ENCODE assay signal across 24 cellular contexts in genomic region chr1:30629501-30629900, GRCh38.
DNase-seq lines count a peak whose midpoint lies in the region; ATAC-seq and TF ChIP-seq lines count a peak whose summit lies in the region.
"Had no signal": no experiment of that assay in that cellular context is flagged by ENCODE, and none has a peak within 500 bp of the region (broad histone marks: within the 10 kb centered on the region; RNA-seq: fewer than 3 reads in every experiment).

No MANE protein-coding gene starts in this region.

- intact Hi-C loops in cardiac septum (cut with DNase I) (no loop called here), left ventricle myocardium inferior (cut with micrococcal nuclease) (no loop called here), sigmoid colon (cut with DNase I) (no loop called here)

- TF ChIP-seq EP300 in sigmoid colon (IDR thresholded peaks at IDR 0.05) = no peak

- DNase-seq in cardiac septum (ENCODE audit: low spot score) (peak; percentile 53), left ventricle myocardium inferior (no peak), endodermal cell (peak; percentile 20), sigmoid colon (peak; percentile 56), iPS-NIHi11 (ENCODE audit: low spot score) (no peak)
- DNase-seq: AML-193; CD4-positive, alpha-beta memory T cell; CD4-positive, CD25-positive, alpha-beta regulatory T cell; CD8-positive, alpha-beta memory T cell; COR-L47; DMS 273 treated with DMSO at 0.1 percent for 48 hours; DMS153; DMS53; DMS79; DND-41; EL; GDM1 had no signal

- TF ChIP-seq CTCF in left ventricle myocardium inferior (IDR thresholded peaks at IDR 0.05; ENCODE audit: borderline replicate concordance) (no peak), endodermal cell (conservative IDR thresholded peaks at IDR 0.05) (no peak), sigmoid colon (IDR thresholded peaks at IDR 0.05) (no peak)

- no peaks in the 10 kb centered on the region for H3K4me1 Mint-ChIP-seq in endodermal cell
- H3K4me1 Mint-ChIP-seq: B cell; CD4-positive, alpha-beta memory T cell; CD4-positive, CD25-positive, alpha-beta regulatory T cell; CD8-positive, alpha-beta memory T cell had no signal

- H3K9me3 ChIP-seq in left ventricle myocardium inferior (replicated peaks) (peaks cover 14% of the 10 kb centered on the region), endodermal cell (ENCODE audit: control insufficient read depth, low read length) (peaks cover 23% of the 10 kb centered on the region), sigmoid colon (peaks cover 0 to 5% (median 0%) of the 10 kb centered on the region in 4 donors)
- H3K9me3 ChIP-seq: A549 had no signal

- WGBS in endodermal cell (ENCODE audit: insufficient coverage in 1 of 2, insufficient read length in 1 of 2), 2 experiments = 90 to 92% methylated on average over 3 to 5 of the region's 5 CpGs
- 76 to 80% methylated on average over 5 of the region's 5 CpGs for WGBS in sigmoid colon, 2 donors

- H3K4me1 ChIP-seq in left ventricle myocardium inferior (no peaks in the 10 kb centered on the region), endodermal cell (ENCODE audit: control insufficient read depth, insufficient read depth, low read length) (no peaks in the 10 kb centered on the region), sigmoid colon (no peaks in the 10 kb centered on the region)
- H3K4me1 ChIP-seq: A549 had no signal

- H3K36me3 ChIP-seq in left ventricle myocardium inferior = no peaks in the 10 kb centered on the region
- no peaks in the 10 kb centered on the region for H3K36me3 ChIP-seq in endodermal cell (ENCODE audit: control insufficient read depth, insufficient read depth, low read length)
- no peaks in the 10 kb centered on the region for H3K36me3 ChIP-seq in sigmoid colon
- H3K36me3 ChIP-seq: BLaER1 treated with 17β-estradiol and CSF1 and Interleukin-3, amounts not matched to agents 10 nM and 100 nM had no signal

- no peaks in the 10 kb centered on the region for H3K36me3 Mint-ChIP-seq in endodermal cell (ENCODE audit: low read depth)
- H3K36me3 Mint-ChIP-seq: CD4-positive, alpha-beta memory T cell; CD4-positive, CD25-positive, alpha-beta regulatory T cell had no signal

- peaks cover 11% of the 10 kb centered on the region for H3K27me3 Mint-ChIP-seq in endodermal cell (ENCODE audit: insufficient read depth)

- H3K27ac Mint-ChIP-seq in endodermal cell = no peak overlapping the region
- H3K27ac Mint-ChIP-seq: B cell; CD4-positive, alpha-beta memory T cell; CD4-positive, CD25-positive, alpha-beta regulatory T cell; CD8-positive, alpha-beta memory T cell had no signal

- no peak overlapping the region for H3K4me3 Mint-ChIP-seq in endodermal cell
- H3K4me3 Mint-ChIP-seq: B cell; CD4-positive, alpha-beta memory T cell; CD4-positive, CD25-positive, alpha-beta regulatory T cell; CD8-positive, alpha-beta memory T cell had no signal

- TF ChIP-seq POLR2A in sigmoid colon (IDR thresholded peaks at IDR 0.05) = no peak

- peaks cover 20% of the 10 kb centered on the region for H3K9me3 Mint-ChIP-seq in endodermal cell

- H3K4me3 ChIP-seq in left ventricle myocardium inferior (no peak overlapping the region), endodermal cell (ENCODE audit: low read length) (no peak overlapping the region), sigmoid colon (no peak overlapping the region)
- H3K4me3 ChIP-seq: A549; BLaER1 treated with 17β-estradiol and CSF1 and Interleukin-3, amounts not matched to agents 10 nM and 100 nM; GM12878 had no signal

- ATAC-seq in HG02678 (IDR thresholded peaks at IDR 0.05; ENCODE audit: unreplicated experiment) = no peak
- ATAC-seq: A549, GM12878 had no signal

- no peak overlapping the region for H3K9ac ChIP-seq in endodermal cell (ENCODE audit: extremely low read depth, low read length, poor library complexity, severe bottlenecking)
- H3K9ac ChIP-seq: BLaER1 treated with 17β-estradiol and CSF1 and Interleukin-3, amounts not matched to agents 10 nM and 100 nM had no signal

- no peak overlapping the region for H3K27ac ChIP-seq in left ventricle myocardium inferior (replicated peaks)
- no peak overlapping the region for H3K27ac ChIP-seq in endodermal cell (ENCODE audit: low read depth, low read length)
- H3K27ac ChIP-seq in sigmoid colon = no peak overlapping the region
- H3K27ac ChIP-seq: 22Rv1; A549; BLaER1 treated with 17β-estradiol and CSF1 and Interleukin-3, amounts not matched to agents 10 nM and 100 nM; C4-2B had no signal

- H3K27me3 ChIP-seq in left ventricle myocardium inferior (ENCODE audit: low read depth) (peaks cover 46% of the 10 kb centered on the region), endodermal cell (ENCODE audit: control insufficient read depth, insufficient read depth, low read length, poor library complexity, severe bottlenecking) (no peaks in the 10 kb centered on the region), sigmoid colon (no peaks in the 10 kb centered on the region)
- H3K27me3 ChIP-seq: BLaER1 treated with 17β-estradiol and CSF1 and Interleukin-3, amounts not matched to agents 10 nM and 100 nM had no signal

Comparison
In these comparisons a context has a peak if more than half of its experiments do, and no peak if none do; other contexts are left out.
1. DNase-seq: peak in cardiac septum (single experiment), endodermal cell (single experiment) and sigmoid colon (single experiment); none in left ventricle myocardium inferior (single experiment) and iPS-NIHi11 (single experiment).